In the genomic region with DNA sequence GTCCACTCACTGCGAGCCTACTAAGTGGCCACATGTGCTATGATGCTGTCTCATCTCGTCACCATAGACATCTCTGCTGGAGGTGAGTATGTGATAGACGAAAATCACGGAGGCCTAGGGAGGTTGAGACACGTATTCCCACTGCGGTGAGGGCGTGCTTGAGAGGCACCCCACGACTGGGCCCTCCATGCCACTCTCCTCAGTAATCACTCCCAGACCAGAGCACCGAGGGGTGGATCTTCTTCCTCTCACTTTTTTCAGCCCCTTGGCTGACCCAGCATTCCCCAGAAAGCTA, we compare ENCODE assay signal across 12 cellular contexts. TPM values are rescaled to one million over a fixed set of nuclear protein-coding genes. Genes with fewer than 3 reads are reported as not detected.
DNase-seq lines count a peak whose midpoint lies in the region; ATAC-seq and TF ChIP-seq lines count a peak whose summit lies in the region.
"Had no signal": no experiment of that assay in that cellular context is flagged by ENCODE, and none has a peak within 500 bp of the region (broad histone marks: within the 10 kb centered on the region; RNA-seq: fewer than 3 reads in every experiment).

No MANE protein-coding gene starts in this region.

- peaks cover 3% of the 10 kb centered on the region for H3K79me1 ChIP-seq in neuronal stem cell (ENCODE audit: low read depth, low read length)

- H3K27me3 ChIP-seq in SK-N-SH (ENCODE audit: insufficient read depth) (no peaks in the 10 kb centered on the region), neuronal stem cell (ENCODE audit: control insufficient read depth in 3 of 3, insufficient read depth in 3 of 3, low read depth in 1 of 3, low read length in 3 of 3) (no peaks in the 10 kb centered on the region)

- H3K79me2 ChIP-seq in SK-N-SH (ENCODE audit: insufficient read depth), result peaks cover 100% of the 10 kb centered on the region

- CTCF ChIA-PET in SK-N-SH (lab: Yijun Ruan, JAX), result interaction anchor here (1.5 to 7.4 kb wide), 3 partner anchors 18 to 107 kb away, joined by 3 to 46 read pairs (median 29); no protein-coding TSS in a partner anchor

- no peaks in the 10 kb centered on the region for H3K36me3 Mint-ChIP-seq in natural killer cell

- WGBS in SK-N-SH (ENCODE audit: low lambda C conversion rate), result 78% methylated on average over 8 of the region's 9 CpGs
- WGBS in neuronal stem cell (ENCODE audit: extremely low coverage in 2 of 2, insufficient read length in 2 of 2, insufficient replicate concordance in 1 of 2), 2 donors, result no CpG with 5 or more reads among the region's 9 CpGs
- 56% methylated on average over 9 of the region's 9 CpGs for WGBS in urinary bladder

- H4K91ac ChIP-seq in neuronal stem cell (ENCODE audit: low read depth, low read length, poor library complexity), result peak overlapping the region; percentile 95

- no peak overlapping the region for H3K27ac Mint-ChIP-seq in natural killer cell

- H3K36me3 ChIP-seq in SK-N-SH (replicated peaks in 1 of 2; ENCODE audit: control insufficient read depth in 1 of 2, insufficient read depth in 2 of 2, low read length in 1 of 2) (peaks cover 0 to 12% of the 10 kb centered on the region in 2 experiments), neuronal stem cell (replicated peaks in 1 of 2; ENCODE audit: control insufficient read depth in 2 of 2, insufficient read depth in 2 of 2, low read length in 2 of 2) (no peaks in the 10 kb centered on the region), urinary bladder (ENCODE audit: insufficient read depth) (no peaks in the 10 kb centered on the region)

- no peak overlapping the region for H3K14ac ChIP-seq in neuronal stem cell (ENCODE audit: low read length)

- H3K4me1 ChIP-seq in SK-N-SH (ENCODE audit: control insufficient read depth in 1 of 2, insufficient read depth in 2 of 2, low read depth in 1 of 2, low read length in 1 of 2) (peaks cover 59 to 73% of the 10 kb centered on the region in 2 experiments), neuronal stem cell (ENCODE audit: control insufficient read depth in 2 of 2, insufficient read depth in 1 of 2, low read depth in 1 of 2, low read length in 2 of 2) (peaks cover 17 to 24% of the 10 kb centered on the region in 2 donors), urinary bladder (ENCODE audit: insufficient read depth) (peaks cover 2% of the 10 kb centered on the region)

- H2AFZ ChIP-seq in SK-N-SH (ENCODE audit: low read depth) (no peak overlapping the region), neuronal stem cell (ENCODE audit: low read length) (peak overlapping the region; percentile 2)

- ATAC-seq in SK-N-SH treated with all-trans-retinoic acid at 6 μM for 48 hours, result no peak; the same call in 2 of the 3 replicates
- no peak for ATAC-seq in HG03565 (IDR thresholded peaks at IDR 0.05; ENCODE audit: unreplicated experiment)
- no peak for ATAC-seq in natural killer cell
- ATAC-seq in HG02973 (IDR thresholded peaks at IDR 0.05; ENCODE audit: unreplicated experiment), result no peak

- H3K9ac ChIP-seq in SK-N-SH (peak overlapping the region; percentile 45; the same call in 1 of the 2 replicates), neuronal stem cell (ENCODE audit: low read depth, low read length, poor library complexity) (no peak overlapping the region)

- TF ChIP-seq EP300 in SK-N-SH (IDR thresholded peaks at IDR 0.05; ENCODE audit: borderline replicate concordance in 1 of 2, low read depth in 1 of 2, low read length in 1 of 2), result no peak

- no peak overlapping the region for H3K23ac ChIP-seq in neuronal stem cell (ENCODE audit: low read depth, low read length, poor library complexity)

- peak overlapping the region; percentile 55 for H2BK15ac ChIP-seq in neuronal stem cell (ENCODE audit: low read length)

- H2BK120ac ChIP-seq in neuronal stem cell (ENCODE audit: low read depth, low read length), result no peak overlapping the region

- H3K9me3 ChIP-seq in SK-N-SH (no peaks in the 10 kb centered on the region), neuronal stem cell (replicated peaks in 1 of 2; ENCODE audit: control insufficient read depth in 2 of 2, insufficient read depth in 1 of 2, low read depth in 1 of 2, low read length in 2 of 2) (no peaks in the 10 kb centered on the region)

- peak overlapping the region; percentile 4 for H3K4ac ChIP-seq in neuronal stem cell (ENCODE audit: low read length)

- POLR2A ChIA-PET in SK-N-SH (lab: Yijun Ruan, JAX), result interaction anchor here (1.0 kb wide), 2 partner anchors 16 to 18 kb away, joined by 3 read pairs; no protein-coding TSS in a partner anchor

- intact Hi-C loops in natural killer cell (cut with micrococcal nuclease), result no loop called here

- H2BK12ac ChIP-seq in neuronal stem cell (ENCODE audit: low read length), result peak overlapping the region; percentile 27

- H3K4me3 Mint-ChIP-seq in natural killer cell, result no peak overlapping the region

- H2AK5ac ChIP-seq in neuronal stem cell (ENCODE audit: low read depth, low read length), result peak overlapping the region; percentile 44

- peaks cover 10 to 18% of the 10 kb centered on the region in 2 donors for H3K4me1 Mint-ChIP-seq in natural killer cell

- H2BK5ac ChIP-seq in neuronal stem cell (ENCODE audit: low read length), result peak overlapping the region; percentile 49

- no peaks in the 10 kb centered on the region for H3K9me3 Mint-ChIP-seq in natural killer cell

- DNase-seq in SK-N-SH, result no peak
- no peak for DNase-seq in fibroblast of mammary gland (ENCODE audit: low read depth)
- DNase-seq in neuronal stem cell (ENCODE audit: low spot score), result no peak
- no peak for DNase-seq in natural killer cell
- DNase-seq: 8988T; NCI-H2029; stimulated activated CD4-positive, alpha-beta T cell treated with anti-CD3 and anti-CD28 coated beads, Interleukin-4, amount 100 ng/mL, for 24 hours had no signal

- peak overlapping the region; percentile 91 for H3K18ac ChIP-seq in neuronal stem cell (ENCODE audit: low read length)

- H4K20me1 ChIP-seq in SK-N-SH (ENCODE audit: insufficient read depth), result peaks cover 49% of the 10 kb centered on the region

- H3K4me3 ChIP-seq in SK-N-SH (ENCODE audit: low read depth in 2 of 2, low read length in 1 of 2) (no peak overlapping the region), fibroblast of mammary gland (ENCODE audit: control insufficient read depth, low read depth, low read length) (peak overlapping the region; percentile 6), neuronal stem cell (ENCODE audit: low read length in 2 of 2) (no peak overlapping the region), urinary bladder (ENCODE audit: low read depth, low read length) (no peak overlapping the region)

- H4K8ac ChIP-seq in neuronal stem cell (ENCODE audit: low read depth, low read length), result no peak overlapping the region

- peak overlapping the region; percentile 96 to 97 for H3K27ac ChIP-seq in SK-N-SH (ENCODE audit: low read depth in 2 of 2, low read length in 1 of 2)
- peak overlapping the region; percentile 74 for H3K27ac ChIP-seq in neuronal stem cell (replicated peaks; ENCODE audit: low read length)
- H3K27ac ChIP-seq in urinary bladder (ENCODE audit: low read depth), result peak overlapping the region; percentile 11

- TF ChIP-seq CTCF in SK-N-SH (IDR thresholded peaks at IDR 0.05) (no peak), fibroblast of mammary gland (conservative IDR thresholded peaks at IDR 0.05; ENCODE audit: control insufficient read depth, insufficient read depth, low read depth, low read length) (no peak), natural killer cell (IDR thresholded peaks at IDR 0.05) (no peak)

- peaks cover 0 to 15% of the 10 kb centered on the region in 2 donors for H3K27me3 Mint-ChIP-seq in natural killer cell (ENCODE audit: low read depth in 2 of 2)

- H3F3A ChIP-seq in SK-N-SH (replicated peaks; ENCODE audit: insufficient read depth), result peaks cover 67% of the 10 kb centered on the region

- TF ChIP-seq RAD21 in SK-N-SH (IDR thresholded peaks at IDR 0.05; ENCODE audit: low read length), result no peak

- H3K9me2 ChIP-seq in SK-N-SH, result no peaks in the 10 kb centered on the region

- H3K4me2 ChIP-seq in SK-N-SH, result peak overlapping the region; percentile 49
- H3K4me2 ChIP-seq in neuronal stem cell (ENCODE audit: insufficient read depth, low read length, poor library complexity, severe bottlenecking), result peak overlapping the region; percentile 22

TF ChIP-seq in SK-N-SH, 30 proteins besides CTCF, POLR2A, EP300 and RAD21 (continues in another document):
- no peak for TF ChIP-seq MEF2A (IDR thresholded peaks at IDR 0.05; ENCODE audit: borderline replicate concordance, low read depth)
- TF ChIP-seq, protein P1, sequence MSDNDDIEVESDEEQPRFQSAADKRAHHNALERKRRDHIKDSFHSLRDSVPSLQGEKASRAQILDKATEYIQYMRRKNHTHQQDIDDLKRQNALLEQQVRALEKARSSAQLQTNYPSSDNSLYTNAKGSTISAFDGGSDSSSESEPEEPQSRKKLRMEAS (IDR thresholded peaks at IDR 0.05; ENCODE audit: low read depth), result no peak
- TF ChIP-seq, protein P2, sequence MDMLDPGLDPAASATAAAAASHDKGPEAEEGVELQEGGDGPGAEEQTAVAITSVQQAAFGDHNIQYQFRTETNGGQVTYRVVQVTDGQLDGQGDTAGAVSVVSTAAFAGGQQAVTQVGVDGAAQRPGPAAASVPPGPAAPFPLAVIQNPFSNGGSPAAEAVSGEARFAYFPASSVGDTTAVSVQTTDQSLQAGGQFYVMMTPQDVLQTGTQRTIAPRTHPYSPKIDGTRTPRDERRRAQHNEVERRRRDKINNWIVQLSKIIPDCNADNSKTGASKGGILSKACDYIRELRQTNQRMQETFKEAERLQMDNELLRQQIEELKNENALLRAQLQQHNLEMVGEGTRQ (IDR thresholded peaks at IDR 0.05; ENCODE audit: borderline replicate concordance, low read depth, low read length), result no peak

TF ChIP-seq in SK-N-SH treated with all-trans-retinoic acid at 6 μM for 48 hours, 23 proteins besides CTCF, POLR2A, EP300 and RAD21 (continues in another document):
- no peak for TF ChIP-seq OSR1 (CRISPR knock-in tag; IDR thresholded peaks at IDR 0.05)
- no peak for TF ChIP-seq BACH2 (CRISPR knock-in tag; IDR thresholded peaks at IDR 0.05; ENCODE audit: borderline replicate concordance)
- TF ChIP-seq ARNTL (CRISPR knock-in tag; IDR thresholded peaks at IDR 0.05; ENCODE audit: borderline replicate concordance, low read depth), result no peak

RNA-seq across cellular contexts. Expression of a gene that starts 29.0 kb away (rescaled TPM):
- polyA plus RNA-seq in SK-N-SH (2012; rRNA removed) (40.6 and 67.9 TPM in 2 replicates), urinary bladder (27.8 TPM)
- 48.9 and 59.9 TPM in 2 replicates for polyA plus RNA-seq in SK-N-SH (2012; cell fraction: cytosol; rRNA removed)
- 89.8 and 105 TPM in 2 replicates for polyA plus RNA-seq in SK-N-SH (2012; cell fraction: nucleus; rRNA removed)
- 4.6 TPM for polyA plus RNA-seq in neuronal stem cell (2013, experiment 1 of 2)
- 4.6 TPM for polyA plus RNA-seq in neuronal stem cell (2013, experiment 2 of 2)
- total RNA-seq in urinary bladder (41.8 TPM), natural killer cell (10 to 100 TPM in 1 of 3 donors, 1 to 10 TPM in 2; 4.9 to 12.5 (median 9.5) TPM)
- total RNA-seq: OCI-LY7 had no signal

Comparison
In these comparisons a context has a peak if more than half of its experiments do, and no peak if none do; other contexts are left out.
1. H3K27ac ChIP-seq: peak in every context shown above with its lines; median percentile 96 in SK-N-SH; 74 in neuronal stem cell; 11 in urinary bladder.